20 cellular contexts compared by ENCODE assay signal in genomic region chr16:66581246-66581952, GRCh38. TPM values are rescaled to one million over a fixed set of nuclear protein-coding genes. Genes with fewer than 3 reads are reported as not detected.
A peak's percentile ranks its signal among the peaks of the same experiment; 100 is the strongest.
DNase-seq lines count a peak whose midpoint lies in the region; ATAC-seq and TF ChIP-seq lines count a peak whose summit lies in the region.
"Had no signal": no experiment of that assay in that cellular context is flagged by ENCODE, and none has a peak within 500 bp of the region (broad histone marks: within the 10 kb centered on the region; RNA-seq: fewer than 3 reads in every experiment).

No MANE protein-coding gene starts in this region.

- peak overlapping the region; percentile 60 for H3K9ac ChIP-seq in BLaER1
- H3K9ac ChIP-seq in neuronal stem cell (ENCODE audit: low read depth, low read length, poor library complexity): no peak overlapping the region

- peak overlapping the region; percentile 58 for H3K4me3 ChIP-seq in BLaER1
- H3K4me3 ChIP-seq in SJCRH30: peak overlapping the region; percentile 5
- no peak overlapping the region for H3K4me3 ChIP-seq in esophagus muscularis mucosa
- H3K4me3 ChIP-seq in neuronal stem cell (ENCODE audit: low read length in 2 of 2): no peak overlapping the region
- H3K4me3 ChIP-seq: A549 had no signal

- no peaks in the 10 kb centered on the region for H3K79me1 ChIP-seq in neuronal stem cell (ENCODE audit: low read depth, low read length)

- H3K27ac ChIP-seq in BLaER1: peak overlapping the region; percentile 70
- peak overlapping the region; percentile 80 for H3K27ac ChIP-seq in SJCRH30
- no peak overlapping the region for H3K27ac ChIP-seq in esophagus muscularis mucosa (replicated peaks in 1 of 4)
- no peak overlapping the region for H3K27ac ChIP-seq in neuronal stem cell (replicated peaks; ENCODE audit: low read length)
- H3K27ac ChIP-seq: A549 had no signal

- H3K4me2 ChIP-seq in BLaER1: peak overlapping the region; percentile 93
- H3K4me2 ChIP-seq in neuronal stem cell (ENCODE audit: insufficient read depth, low read length, poor library complexity, severe bottlenecking): no peak overlapping the region
- H3K4me2 ChIP-seq: A549 had no signal

- no peak for TF ChIP-seq CTCF in esophagus muscularis mucosa (IDR thresholded peaks at IDR 0.05)

- H2BK5ac ChIP-seq in neuronal stem cell (ENCODE audit: low read length): no peak overlapping the region

- intact Hi-C loops in esophagus muscularis mucosa (cut with DNase I): no loop called here

- DNase-seq in SJCRH30 (peak in 1 of 2 experiments; percentile 37), esophagus muscularis mucosa (ENCODE audit: extremely low spot score) (peak; percentile 50), neuronal stem cell (ENCODE audit: low spot score) (no peak), NCI-H2196 treated with DMSO at 0.1 percent for 48 hours (lab: John Stamatoyannopoulos, UW; ENCODE audit: unreplicated experiment) (no peak)
- DNase-seq: activated CD4-positive, alpha-beta T cell treated with anti-CD3 and anti-CD28 coated beads, Interleukin-2, amount 50 U/mL, for 48 hours; activated naive CD4-positive, alpha-beta T cell treated with anti-CD3 and anti-CD28 coated beads, Interleukin-2, amount 10 ng/mL, durations not matched to agents 7 days and 5 days; activated T-cell treated with anti-CD3 and anti-CD28 coated beads, Interleukin-2, amount 50 U/mL, for 1 hour; CD4-positive, alpha-beta T cell; NK-92 treated with Interleukin-12 subunit alpha and Interleukin-12 subunit beta, amount 100 ng/mL, for 24 hours; stimulated activated naive CD4-positive, alpha-beta T cell; T-cell had no signal

- H4K91ac ChIP-seq in neuronal stem cell (ENCODE audit: low read depth, low read length, poor library complexity): no peak overlapping the region

- H3K27me3 ChIP-seq in BLaER1 (no peaks in the 10 kb centered on the region), SJCRH30 (no peaks in the 10 kb centered on the region), esophagus muscularis mucosa (peaks cover 0 to 30% (median 8%) of the 10 kb centered on the region in 4 donors), neuronal stem cell (ENCODE audit: control insufficient read depth in 3 of 3, insufficient read depth in 3 of 3, low read depth in 1 of 3, low read length in 3 of 3) (peaks cover 0 to 18% (median 12%) of the 10 kb centered on the region in 3 experiments)

- H2AFZ ChIP-seq in neuronal stem cell (ENCODE audit: low read length): peak overlapping the region; percentile 62

- no peak overlapping the region for H2BK120ac ChIP-seq in neuronal stem cell (ENCODE audit: low read depth, low read length)

- ATAC-seq in GM18519 (IDR thresholded peaks at IDR 0.05; ENCODE audit: low FRiP score, unreplicated experiment) (no peak), HG02610 (IDR thresholded peaks at IDR 0.05; ENCODE audit: unreplicated experiment) (no peak), GM21723 (IDR thresholded peaks at IDR 0.05; ENCODE audit: unreplicated experiment) (no peak)
- ATAC-seq: left lobe of liver, T-cell had no signal

- no peak for TF ChIP-seq POLR2A in esophagus muscularis mucosa (IDR thresholded peaks at IDR 0.05; ENCODE audit: low read depth)

- no peaks in the 10 kb centered on the region for H3K9me3 ChIP-seq in BLaER1
- no peaks in the 10 kb centered on the region for H3K9me3 ChIP-seq in SJCRH30 (replicated peaks)
- H3K9me3 ChIP-seq in esophagus muscularis mucosa: no peaks in the 10 kb centered on the region
- H3K9me3 ChIP-seq in neuronal stem cell (replicated peaks in 1 of 2; ENCODE audit: control insufficient read depth in 2 of 2, insufficient read depth in 1 of 2, low read depth in 1 of 2, low read length in 2 of 2): no peaks in the 10 kb centered on the region
- H3K9me3 ChIP-seq: A549 had no signal

- H4K20me1 ChIP-seq in BLaER1: no peaks in the 10 kb centered on the region

- no peak for TF ChIP-seq EP300 in esophagus muscularis mucosa (IDR thresholded peaks at IDR 0.05)

- H3K14ac ChIP-seq in neuronal stem cell (ENCODE audit: low read length): no peak overlapping the region

- H2BK15ac ChIP-seq in neuronal stem cell (ENCODE audit: low read length): no peak overlapping the region

- no peak overlapping the region for H2AK5ac ChIP-seq in neuronal stem cell (ENCODE audit: low read depth, low read length)

- H3K18ac ChIP-seq in neuronal stem cell (ENCODE audit: low read length): no peak overlapping the region

- H3K36me3 ChIP-seq in BLaER1 (no peaks in the 10 kb centered on the region), SJCRH30 (0 out of 2 replicates have a peak, but pooled peaks cover 2% of the 10 kb centered on the region), esophagus muscularis mucosa (no peaks in the 10 kb centered on the region), neuronal stem cell (replicated peaks in 1 of 2; ENCODE audit: control insufficient read depth in 2 of 2, insufficient read depth in 2 of 2, low read length in 2 of 2) (no peaks in the 10 kb centered on the region)

- no peak overlapping the region for H2BK12ac ChIP-seq in neuronal stem cell (ENCODE audit: low read length)

- H3K4ac ChIP-seq in neuronal stem cell (ENCODE audit: low read length): no peak overlapping the region

- 64% methylated on average over 3 of the region's 3 CpGs for WGBS in esophagus muscularis mucosa
- no CpG with 5 or more reads among the region's 3 CpGs for WGBS in neuronal stem cell (ENCODE audit: extremely low coverage in 2 of 2, insufficient read length in 2 of 2, insufficient replicate concordance in 1 of 2), 2 donors

- no peak overlapping the region for H3K23ac ChIP-seq in neuronal stem cell (ENCODE audit: low read depth, low read length, poor library complexity)

- H4K8ac ChIP-seq in neuronal stem cell (ENCODE audit: low read depth, low read length): no peak overlapping the region

- peaks cover 100% of the 10 kb centered on the region for H3K4me1 ChIP-seq in BLaER1
- peaks cover 36% of the 10 kb centered on the region for H3K4me1 ChIP-seq in SJCRH30
- peaks cover 14 to 15% (median 14%) of the 10 kb centered on the region in 4 donors for H3K4me1 ChIP-seq in esophagus muscularis mucosa
- H3K4me1 ChIP-seq in neuronal stem cell (ENCODE audit: control insufficient read depth in 2 of 2, insufficient read depth in 1 of 2, low read depth in 1 of 2, low read length in 2 of 2): peaks cover 13% of the 10 kb centered on the region in 2 donors
- H3K4me1 ChIP-seq: A549 had no signal

RNA-seq across cellular contexts. Expression of gene CMTM2, which starts 2.1 kb away (rescaled TPM):
- 5.4 and 6.2 TPM in 2 replicates for total RNA-seq in SJCRH30 (2014; rRNA removed; shearing (Covaris generic))
- 1 to 10 TPM in 1 of 4 donors, not detected in 3; 1.8 TPM for total RNA-seq in esophagus muscularis mucosa
- polyA plus RNA-seq in neuronal stem cell (2013, experiment 1 of 2): 0.20 TPM
- 0.08 TPM for polyA plus RNA-seq in neuronal stem cell (2013, experiment 2 of 2)
- total RNA-seq: bronchial epithelial cell; CD4-positive, alpha-beta T cell; left lobe of liver; progenitor cell of endocrine pancreas; urinary bladder had no signal
- polyA plus RNA-seq: urinary bladder had no signal

RNA-seq across cellular contexts. Expression of gene CMTM1, which starts 15.2 kb away (rescaled TPM):
- 6.6 and 8.2 TPM in 2 replicates for total RNA-seq in SJCRH30 (2014; rRNA removed; shearing (Covaris generic))
- 1 to 10 TPM in 3 of 4 donors, not detected in 1; 1.4 to 2.0 (median 1.7) TPM for total RNA-seq in esophagus muscularis mucosa
- polyA plus RNA-seq in neuronal stem cell (2013, experiment 1 of 2): 3.8 TPM
- polyA plus RNA-seq in neuronal stem cell (2013, experiment 2 of 2): 4.4 TPM

RNA-seq across cellular contexts. Expression of gene CMTM3, which starts 23.1 kb away (rescaled TPM):
- total RNA-seq in SJCRH30 (2014; rRNA removed; shearing (Covaris generic)): 52.8 and 53.9 TPM in 2 replicates
- total RNA-seq in esophagus muscularis mucosa: 10 to 100 TPM; 13.7 to 24.5 (median 17.3) TPM
- polyA plus RNA-seq in neuronal stem cell (2013, experiment 1 of 2): 92.9 TPM
- 91.8 TPM for polyA plus RNA-seq in neuronal stem cell (2013, experiment 2 of 2)

RNA-seq across cellular contexts. Expression of gene CKLF, which starts 29.0 kb away (rescaled TPM):
- 121 and 127 TPM in 2 replicates for total RNA-seq in SJCRH30 (2014; rRNA removed; shearing (Covaris generic))
- 10 to 100 TPM; 18.1 to 28.2 (median 24.2) TPM for total RNA-seq in esophagus muscularis mucosa
- polyA plus RNA-seq in neuronal stem cell (2013, experiment 1 of 2): 37.5 TPM
- polyA plus RNA-seq in neuronal stem cell (2013, experiment 2 of 2): 41.1 TPM

RNA-seq across cellular contexts. Expression of gene TK2, which starts 31.5 kb away (rescaled TPM):
- 14.8 and 16.0 TPM in 2 replicates for total RNA-seq in SJCRH30 (2014; rRNA removed; shearing (Covaris generic))
- total RNA-seq in esophagus muscularis mucosa: 10 to 100 TPM; 26.3 to 35.2 (median 30.0) TPM
- polyA plus RNA-seq in neuronal stem cell (2013, experiment 1 of 2): 3.4 TPM
- 3.4 TPM for polyA plus RNA-seq in neuronal stem cell (2013, experiment 2 of 2)

Comparison
In these comparisons a context has a peak if more than half of its experiments do, and no peak if none do; other contexts are left out.
1. H3K27ac ChIP-seq: peak in BLaER1 (single experiment) and SJCRH30 (single experiment); none in esophagus muscularis mucosa (0 of 4) and neuronal stem cell (single experiment).
2. H3K4me3 ChIP-seq: peak in BLaER1 (single experiment) and SJCRH30 (single experiment); none in esophagus muscularis mucosa (0 of 4) and neuronal stem cell (0 of 2).